In the genomic region with DNA sequence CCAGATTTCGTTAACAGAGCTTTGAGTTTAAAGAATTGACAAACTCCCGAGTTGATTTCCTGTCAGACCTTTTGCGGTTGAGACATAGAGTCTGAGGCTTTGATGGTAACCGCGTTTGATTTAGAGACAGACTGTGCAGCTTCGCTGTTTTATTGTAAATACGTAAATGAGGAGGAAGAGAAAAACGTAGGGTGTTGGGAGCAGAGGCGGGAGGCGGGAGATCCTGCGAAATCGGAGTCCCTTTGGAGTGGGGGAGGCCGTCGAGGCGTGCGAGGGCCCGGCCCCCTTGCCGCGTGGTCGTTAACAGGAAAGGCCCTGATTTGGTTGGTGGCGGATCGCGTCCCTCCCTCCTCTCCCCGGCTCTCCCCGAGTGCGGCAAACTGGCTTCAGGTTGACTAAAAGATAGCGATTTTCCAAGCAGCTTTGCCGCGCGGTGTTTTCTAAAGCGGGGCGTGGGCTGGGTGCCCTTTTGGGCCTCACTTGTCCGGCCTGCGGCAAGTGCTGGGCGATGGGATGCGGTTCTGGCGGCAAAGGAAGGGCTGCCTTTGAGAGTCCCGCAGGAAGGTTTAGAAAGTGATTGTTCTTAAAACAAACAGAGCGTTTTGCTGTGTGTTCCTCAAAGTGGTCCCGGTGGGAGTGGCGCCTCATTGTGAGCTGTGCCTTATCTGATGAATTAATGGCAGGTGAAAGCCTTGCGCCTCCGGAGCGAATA, we compare ENCODE assay signal across 8 cellular contexts. TPM values are rescaled to one million over a fixed set of nuclear protein-coding genes. Genes with fewer than 3 reads are reported as not detected.
A peak's percentile ranks its signal among the peaks of the same experiment; 100 is the strongest.
DNase-seq lines count a peak whose midpoint lies in the region; ATAC-seq and TF ChIP-seq lines count a peak whose summit lies in the region.

No MANE protein-coding gene starts in this region.

- peak; percentile 31 to 38 for ATAC-seq in CD4-positive, CD25-positive, alpha-beta regulatory T cell (ENCODE audit: low read depth in 2 of 2)
- ATAC-seq in right lobe of liver (peak; percentile 26 to 58 (median 46)), HG03460 (IDR thresholded peaks at IDR 0.05; ENCODE audit: unreplicated experiment) (no peak), HG03432 (IDR thresholded peaks at IDR 0.05; ENCODE audit: unreplicated experiment) (no peak)

- H3K4me1 Mint-ChIP-seq in CD4-positive, CD25-positive, alpha-beta regulatory T cell: peaks cover 11 to 31% (median 17%) of the 10 kb centered on the region in 4 donors

- H3K27ac Mint-ChIP-seq in CD4-positive, CD25-positive, alpha-beta regulatory T cell: peak overlapping the region; percentile 91 to 95 (median 94)

- H3K4me1 ChIP-seq in CD4-positive, CD25-positive, alpha-beta regulatory T cell (ENCODE audit: control insufficient read depth, insufficient read depth, low read length, poor library complexity, severe bottlenecking): peaks cover 6% of the 10 kb centered on the region
- H3K4me1 ChIP-seq in right lobe of liver: peaks cover 0 to 6% (median 0%) of the 10 kb centered on the region in 4 donors

- H3K4me3 Mint-ChIP-seq in CD4-positive, CD25-positive, alpha-beta regulatory T cell: peak overlapping the region; percentile 91 to 97 (median 95)

- no peaks in the 10 kb centered on the region for H3K9me3 ChIP-seq in CD4-positive, CD25-positive, alpha-beta regulatory T cell (ENCODE audit: control insufficient read depth in 2 of 2, low read length in 2 of 2)
- H3K9me3 ChIP-seq in WERI-Rb-1 (ENCODE audit: severe bottlenecking) (no peaks in the 10 kb centered on the region), right lobe of liver (no peaks in the 10 kb centered on the region)

- H3K36me3 ChIP-seq in CD4-positive, CD25-positive, alpha-beta regulatory T cell (ENCODE audit: control insufficient read depth, insufficient read depth, low read length): no peaks in the 10 kb centered on the region
- no peaks in the 10 kb centered on the region for H3K36me3 ChIP-seq in WERI-Rb-1
- no peaks in the 10 kb centered on the region for H3K36me3 ChIP-seq in right lobe of liver

- no peaks in the 10 kb centered on the region for H3K36me3 Mint-ChIP-seq in CD4-positive, CD25-positive, alpha-beta regulatory T cell

- intact Hi-C loops in right lobe of liver (cut with DNase I): no loop called here

- TF ChIP-seq POLR2A in right lobe of liver (IDR thresholded peaks at IDR 0.05): no peak

- peak overlapping the region; percentile 68 for H3K27ac ChIP-seq in CD4-positive, CD25-positive, alpha-beta regulatory T cell (ENCODE audit: insufficient read depth, low read length, poor library complexity, severe bottlenecking)
- H3K27ac ChIP-seq in WERI-Rb-1 (peak overlapping the region; percentile 70), cingulate gyrus (ENCODE audit: low read depth, low read length) (peak overlapping the region; percentile 67), right lobe of liver (peak overlapping the region; percentile 80 to 89 (median 87))

- peak; percentile 35 to 69 (median 66) for DNase-seq in CD4-positive, CD25-positive, alpha-beta regulatory T cell
- DNase-seq in LHCN-M2 (ENCODE audit: low read depth): peak; percentile 21
- peak; percentile 56 for DNase-seq in WERI-Rb-1
- DNase-seq in right lobe of liver: peak; percentile 53 to 63 (median 60)
- peak; percentile 14 to 32 for DNase-seq in stimulated activated CD4-positive, alpha-beta T cell treated with anti-CD3 and anti-CD28 coated beads, Interleukin-4, amount 100 ng/mL, for 4 hours

- H3K4me3 ChIP-seq in CD4-positive, CD25-positive, alpha-beta regulatory T cell (ENCODE audit: low read depth, low read length): peak overlapping the region; percentile 65
- H3K4me3 ChIP-seq in WERI-Rb-1 (ENCODE audit: low read depth, low read length) (peak overlapping the region; percentile 78), right lobe of liver (peak overlapping the region; percentile 39 to 59 (median 50))

- TF ChIP-seq CTCF in WERI-Rb-1 (IDR thresholded peaks at IDR 0.05; ENCODE audit: low read depth, low read length) (no peak), right lobe of liver (IDR thresholded peaks at IDR 0.05) (no peak)

- H3K27me3 Mint-ChIP-seq in CD4-positive, CD25-positive, alpha-beta regulatory T cell: peaks cover 16% of the 10 kb centered on the region

- no peaks in the 10 kb centered on the region for H3K27me3 ChIP-seq in CD4-positive, CD25-positive, alpha-beta regulatory T cell (ENCODE audit: control insufficient read depth, insufficient read depth, low read length)
- peaks cover 12% of the 10 kb centered on the region for H3K27me3 ChIP-seq in WERI-Rb-1 (ENCODE audit: insufficient read depth, low read depth, severe bottlenecking)
- H3K27me3 ChIP-seq in right lobe of liver: no peaks in the 10 kb centered on the region

- WGBS in right lobe of liver (ENCODE audit: insufficient coverage, low coverage, low lambda C conversion rate, missing lambda C conversion rate): 47% methylated on average over 28 of the region's 44 CpGs

- peaks cover 0 to 2% (median 0%) of the 10 kb centered on the region in 7 donors for H3K9me3 Mint-ChIP-seq in CD4-positive, CD25-positive, alpha-beta regulatory T cell

RNA-seq across cellular contexts. Expression of gene SCML1, which starts 0.9 kb away (rescaled TPM):
- 11.6 TPM for total RNA-seq in CD4-positive, CD25-positive, alpha-beta regulatory T cell
- 1 to 10 TPM in 3 of 4 donors, under 1 TPM in 1; 0.24 to 3.6 (median 2.0) TPM for polyA plus RNA-seq in CD4-positive, CD25-positive, alpha-beta regulatory T cell
- total RNA-seq in LHCN-M2 (2014; rRNA removed): 8.3 and 11.0 TPM in 2 replicates
- polyA plus RNA-seq in LHCN-M2 (2012): 2.9 TPM
- total RNA-seq in right lobe of liver: 10 to 100 TPM in 5 of 6 experiments, 1 to 10 TPM in 1; 7.0 to 15.2 (median 13.8) TPM

Comparison
In these comparisons a context has a peak if more than half of its experiments do, and no peak if none do; other contexts are left out.
1. ATAC-seq: peak in CD4-positive, CD25-positive, alpha-beta regulatory T cell (2 of 2) and right lobe of liver (4 of 4); none in HG03460 (single experiment) and HG03432 (single experiment).
2. Peak in every context shown above with its lines, with median percentiles within 50 percentile points of each other: DNase-seq, H3K27ac ChIP-seq and H3K4me3 ChIP-seq.